Comparison of ENCODE assay signal across 8 cellular contexts in the genomic region with DNA sequence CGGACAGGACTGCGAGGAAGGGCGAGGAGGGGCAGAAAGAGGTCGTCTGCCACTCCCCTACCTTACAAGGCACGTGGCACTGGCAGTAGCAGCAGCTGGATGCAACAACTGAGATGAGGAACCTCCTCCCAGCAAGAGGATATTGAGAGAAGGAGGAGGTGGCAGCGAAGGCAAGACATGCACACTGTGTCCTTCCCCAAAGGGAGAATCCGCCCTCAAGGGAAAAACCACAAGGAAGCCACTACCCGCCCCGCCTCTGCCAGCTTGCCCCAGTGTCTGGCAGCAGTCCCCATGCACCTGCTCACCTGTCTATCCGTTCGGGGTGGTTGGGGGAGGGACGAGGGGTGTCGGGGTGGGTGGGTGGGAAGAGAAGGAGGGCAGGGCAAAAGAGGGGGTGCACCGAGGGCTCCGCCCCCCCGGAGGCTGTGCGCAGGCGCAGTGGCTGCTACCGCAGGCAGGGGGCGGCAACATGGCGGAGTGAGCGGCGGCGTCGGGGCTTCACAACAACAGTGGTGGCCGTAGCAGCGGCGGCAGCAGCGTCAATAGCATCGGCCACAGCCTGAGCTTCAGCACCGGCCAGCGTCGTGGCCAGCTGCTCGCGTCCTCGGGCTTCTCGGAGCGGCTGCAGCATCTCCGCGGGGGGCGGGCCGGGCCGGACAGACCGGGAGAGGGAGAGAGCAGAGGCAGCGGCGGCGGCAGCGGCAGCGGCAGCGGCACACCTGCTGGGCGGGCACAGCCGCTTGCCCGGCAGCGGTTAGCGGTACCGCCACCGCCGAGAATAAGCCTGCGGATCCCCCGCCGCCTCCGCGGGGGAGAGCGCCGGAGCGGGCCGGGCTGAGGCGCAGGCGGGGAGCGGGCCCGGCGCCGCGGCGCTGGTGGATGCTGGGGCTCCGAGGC. TPM values are rescaled to one million over a fixed set of nuclear protein-coding genes. Genes with fewer than 3 reads are reported as not detected.
DNase-seq lines count a peak whose midpoint lies in the region; ATAC-seq, FAIRE-seq and TF ChIP-seq lines count a peak whose summit lies in the region.

A gene with protein sequence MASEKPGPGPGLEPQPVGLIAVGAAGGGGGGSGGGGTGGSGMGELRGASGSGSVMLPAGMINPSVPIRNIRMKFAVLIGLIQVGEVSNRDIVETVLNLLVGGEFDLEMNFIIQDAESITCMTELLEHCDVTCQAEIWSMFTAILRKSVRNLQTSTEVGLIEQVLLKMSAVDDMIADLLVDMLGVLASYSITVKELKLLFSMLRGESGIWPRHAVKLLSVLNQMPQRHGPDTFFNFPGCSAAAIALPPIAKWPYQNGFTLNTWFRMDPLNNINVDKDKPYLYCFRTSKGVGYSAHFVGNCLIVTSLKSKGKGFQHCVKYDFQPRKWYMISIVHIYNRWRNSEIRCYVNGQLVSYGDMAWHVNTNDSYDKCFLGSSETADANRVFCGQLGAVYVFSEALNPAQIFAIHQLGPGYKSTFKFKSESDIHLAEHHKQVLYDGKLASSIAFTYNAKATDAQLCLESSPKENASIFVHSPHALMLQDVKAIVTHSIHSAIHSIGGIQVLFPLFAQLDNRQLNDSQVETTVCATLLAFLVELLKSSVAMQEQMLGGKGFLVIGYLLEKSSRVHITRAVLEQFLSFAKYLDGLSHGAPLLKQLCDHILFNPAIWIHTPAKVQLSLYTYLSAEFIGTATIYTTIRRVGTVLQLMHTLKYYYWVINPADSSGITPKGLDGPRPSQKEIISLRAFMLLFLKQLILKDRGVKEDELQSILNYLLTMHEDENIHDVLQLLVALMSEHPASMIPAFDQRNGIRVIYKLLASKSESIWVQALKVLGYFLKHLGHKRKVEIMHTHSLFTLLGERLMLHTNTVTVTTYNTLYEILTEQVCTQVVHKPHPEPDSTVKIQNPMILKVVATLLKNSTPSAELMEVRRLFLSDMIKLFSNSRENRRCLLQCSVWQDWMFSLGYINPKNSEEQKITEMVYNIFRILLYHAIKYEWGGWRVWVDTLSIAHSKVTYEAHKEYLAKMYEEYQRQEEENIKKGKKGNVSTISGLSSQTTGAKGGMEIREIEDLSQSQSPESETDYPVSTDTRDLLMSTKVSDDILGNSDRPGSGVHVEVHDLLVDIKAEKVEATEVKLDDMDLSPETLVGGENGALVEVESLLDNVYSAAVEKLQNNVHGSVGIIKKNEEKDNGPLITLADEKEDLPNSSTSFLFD (N-terminal part only) (plus strand): TSS at position 436 of the 897 bp plus-strand sequence. CDS start 551 bp downstream, outside the sequence.

- peaks cover 12 to 22% (median 14%) of the 10 kb centered on the region in 3 donors for H3K4me1 Mint-ChIP-seq in IgD-negative memory B cell
- H3K4me1 Mint-ChIP-seq in natural killer cell treated with Interleukin-12 subunit alpha and Interleukin-12 subunit beta and Interleukin-15 and Interleukin-18, amount 100 ng/mL, for 72 hours (ENCODE audit: low read depth in 2 of 2) = peaks cover 6 to 13% of the 10 kb centered on the region in 2 donors

- peak within 1 kb of the TSS; percentile 71 for H3K4me3 ChIP-seq in fibroblast of pulmonary artery (replicated peaks; ENCODE audit: low read depth, low read length)

- H3K27ac Mint-ChIP-seq in IgD-negative memory B cell = peak within 1 kb of the TSS; percentile 70 to 86 (median 84)
- H3K27ac Mint-ChIP-seq in natural killer cell treated with Interleukin-12 subunit alpha and Interleukin-12 subunit beta and Interleukin-15 and Interleukin-18, amount 100 ng/mL, for 72 hours = no peak within 1 kb of the TSS

- H3K4me3 Mint-ChIP-seq in IgD-negative memory B cell = peak within 1 kb of the TSS; percentile 76 to 97 (median 95)
- H3K4me3 Mint-ChIP-seq in natural killer cell treated with Interleukin-12 subunit alpha and Interleukin-12 subunit beta and Interleukin-15 and Interleukin-18, amount 100 ng/mL, for 72 hours = peak within 1 kb of the TSS; percentile 54

- POLR2A ChIA-PET in RWPE1 (lab: Yijun Ruan, JAX; ENCODE audit: low non-redundant PET) = no interaction called here

- peak; percentile 60 for ATAC-seq in GM21526 (IDR thresholded peaks at IDR 0.05; ENCODE audit: low FRiP score, unreplicated experiment)
- ATAC-seq in natural killer cell treated with Interleukin-12 subunit alpha and Interleukin-12 subunit beta and Interleukin-15 and Interleukin-18, amount 100 ng/mL, for 72 hours = peak; percentile 46 to 73
- peak; percentile 67 for ATAC-seq in stimulated activated naive CD8-positive, alpha-beta T cell treated with anti-CD3 and anti-CD28 coated beads, Interleukin-15, Interleukin-2, amounts not matched to agents 100 U/mL and 50 U/mL, for 24 hours

- peaks cover 14% of the 10 kb centered on the region for H3K27me3 Mint-ChIP-seq in IgD-negative memory B cell
- peaks cover 18% of the 10 kb centered on the region in 2 donors for H3K27me3 Mint-ChIP-seq in natural killer cell treated with Interleukin-12 subunit alpha and Interleukin-12 subunit beta and Interleukin-15 and Interleukin-18, amount 100 ng/mL, for 72 hours

- no peak for FAIRE-seq in D721Med (lab: Jason Lieb, UNC)

- peak; percentile 59 for DNase-seq in D721Med (ENCODE audit: insufficient read length, low spot score)
- peak; percentile 71 for DNase-seq in RWPE1 (ENCODE audit: low spot score)
- peak; percentile 37 for DNase-seq in activated T-helper 9 cell treated with anti-CD3 and anti-CD28 coated beads, Interleukin-2, amount 50 U/mL, for 16 hours (ENCODE audit: low read depth)
- peak; percentile 56 for DNase-seq in fibroblast of pulmonary artery (ENCODE audit: low read depth)
- DNase-seq in natural killer cell treated with Interleukin-12 subunit alpha and Interleukin-12 subunit beta and Interleukin-15 and Interleukin-18, amount 100 ng/mL, for 72 hours (ENCODE audit: low spot score) = peak; percentile 61
- peak; percentile 85 for DNase-seq in stimulated activated naive CD8-positive, alpha-beta T cell treated with anti-CD3 and anti-CD28 coated beads, Interleukin-15, Interleukin-2, amounts not matched to agents 100 U/mL and 50 U/mL, for 24 hours

- no peak within 1 kb of the TSS for H3K27ac ChIP-seq in RWPE1

- TF ChIP-seq CTCF in D721Med (IDR thresholded peaks at IDR 0.05; ENCODE audit: insufficient read depth, missing control alignments) (no peak), RWPE1 (conservative IDR thresholded peaks at IDR 0.05; ENCODE audit: low read depth) (no peak), fibroblast of pulmonary artery (IDR thresholded peaks at IDR 0.05; ENCODE audit: low read length, missing control alignments) (no peak)

- H3K9me3 Mint-ChIP-seq in IgD-negative memory B cell = no peaks in the 10 kb centered on the region
- H3K9me3 Mint-ChIP-seq in natural killer cell treated with Interleukin-12 subunit alpha and Interleukin-12 subunit beta and Interleukin-15 and Interleukin-18, amount 100 ng/mL, for 72 hours = no peaks in the 10 kb centered on the region

- CTCF ChIA-PET in RWPE1 (lab: Yijun Ruan, JAX) = interaction anchor here (0.7 kb wide), 1 partner anchor 204 kb away, joined by 3 read pairs; no protein-coding TSS in a partner anchor

- H3K36me3 Mint-ChIP-seq in IgD-negative memory B cell = no peaks in the 10 kb centered on the region
- peaks cover 7% of the 10 kb centered on the region for H3K36me3 Mint-ChIP-seq in natural killer cell treated with Interleukin-12 subunit alpha and Interleukin-12 subunit beta and Interleukin-15 and Interleukin-18, amount 100 ng/mL, for 72 hours

RNA-seq across cellular contexts. Expression of the gene that starts here (rescaled TPM):
- polyA plus RNA-seq in IgD-negative memory B cell = 0.61 TPM
- total RNA-seq in natural killer cell treated with Interleukin-12 subunit alpha and Interleukin-12 subunit beta and Interleukin-15 and Interleukin-18, amount 100 ng/mL, for 72 hours = under 1 TPM; 0.08 to 0.12 TPM

Comparison
In these comparisons a context has a peak if more than half of its experiments do, and no peak if none do; other contexts are left out.
1. Peak in DNase-seq and ATAC-seq in natural killer cell treated with Interleukin-12 subunit alpha and Interleukin-12 subunit beta and Interleukin-15 and Interleukin-18, amount 100 ng/mL, for 72 hours; RNA of the gene not detected or under 1 TPM.
2. H3K27ac Mint-ChIP-seq: peak in IgD-negative memory B cell (3 of 3); none in natural killer cell treated with Interleukin-12 subunit alpha and Interleukin-12 subunit beta and Interleukin-15 and Interleukin-18, amount 100 ng/mL, for 72 hours (0 of 2).
3. Peak in every context shown above with its lines, with median percentiles within 50 percentile points of each other: DNase-seq and ATAC-seq.